Comparison of ENCODE assay signal across 1 cellular context in genomic region chr1:199307865-199308264, GRCh38.
TF ChIP-seq lines count a peak whose summit lies in the region.

No MANE protein-coding gene starts in this region.

TF ChIP-seq in GM12878, 131 proteins besides CTCF, POLR2A, EP300 and RAD21 (continued from another document):
- TF ChIP-seq NR2F1 (conservative IDR thresholded peaks at IDR 0.05): no peak
- TF ChIP-seq JUNB (IDR thresholded peaks at IDR 0.05): no peak
- no peak for TF ChIP-seq SMAD1 (IDR thresholded peaks at IDR 0.05; ENCODE audit: low read depth, partially characterized antibody)
- TF ChIP-seq RUNX3 (IDR thresholded peaks at IDR 0.05; ENCODE audit: low read length): peak; percentile 21; the same call in 1 of the 2 replicates
- no peak for TF ChIP-seq BCL3 (IDR thresholded peaks at IDR 0.05; ENCODE audit: borderline replicate concordance, insufficient read depth, low read depth, low read length, poor library complexity, severe bottlenecking)
- no peak for TF ChIP-seq SIN3A (IDR thresholded peaks at IDR 0.05; ENCODE audit: low read depth, low read length)
